In genomic region chr9:33159058-33159759, GRCh38 we compare ENCODE assay signal across 1 cellular context.
TF ChIP-seq lines count a peak whose summit lies in the region.

No MANE protein-coding gene starts in this region.

TF ChIP-seq in GM23338, 12 proteins besides CTCF, POLR2A, EP300 and RAD21 (continued from another document):
- no peak for TF ChIP-seq ZNF462 (CRISPR knock-in tag; IDR thresholded peaks at IDR 0.05)
- TF ChIP-seq CREB1 (CRISPR knock-in tag; IDR thresholded peaks at IDR 0.05; ENCODE audit: low read depth), result no peak
